In the genomic region with DNA sequence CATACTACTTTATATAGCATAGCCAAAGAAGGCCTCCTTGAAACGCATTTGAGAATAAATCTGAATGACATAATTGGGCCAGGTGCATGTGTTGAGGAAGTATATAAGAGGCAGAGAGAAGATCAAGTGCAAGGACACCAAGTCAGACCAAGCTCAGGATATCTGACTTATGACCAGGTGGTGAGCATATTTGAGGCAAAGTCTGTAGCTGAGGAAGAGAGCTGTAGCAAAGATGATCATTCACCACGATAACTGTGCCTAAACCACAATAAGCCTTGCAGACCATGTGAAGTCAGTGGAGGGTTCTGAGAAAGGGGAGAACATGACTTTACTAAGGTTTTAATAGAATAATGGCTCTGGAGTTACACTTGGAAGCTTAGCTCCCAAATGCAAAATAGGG, we compare ENCODE assay signal across 23 cellular contexts.
"Had no signal": no experiment of that assay in that cellular context is flagged by ENCODE, and none has a peak within 500 bp of the region (broad histone marks: within the 10 kb centered on the region; RNA-seq: fewer than 3 reads in every experiment).

No MANE protein-coding gene starts in this region.

- ATAC-seq: activated CD4-positive, CD25-positive, alpha-beta regulatory T cell treated with anti-CD3 and anti-CD28 coated beads, Interleukin-2, amount 50 U/mL, for 24 hours; activated naive CD8-positive, alpha-beta T cell treated with anti-CD3 and anti-CD28 coated beads, Interleukin-2, amount 50 U/mL, for 24 hours; activated T-cell treated with anti-CD3 and anti-CD28 coated beads, Interleukin-2, amount 50 U/mL, for 72 hours; foreskin keratinocyte; left lung; naive thymus-derived CD4-positive, alpha-beta T cell; sciatic nerve; stimulated activated effector memory CD8-positive, alpha-beta T cell treated with anti-CD3 and anti-CD28 coated beads, Interleukin-12 subunit alpha, Interleukin-12 subunit beta, amount 100 ng/mL, for 72 hours had no signal

- H3K9me3 Mint-ChIP-seq: activated CD4-positive, alpha-beta memory T cell treated with anti-CD3 and anti-CD28 coated beads, Interleukin-2, amount 10 ng/mL, durations not matched to agents 7 days and 5 days; activated CD4-positive, alpha-beta T cell treated with anti-CD3 and anti-CD28 coated beads, Interleukin-2, amount 10 ng/mL, durations not matched to agents 24 days and 14 days; dendritic cell treated with granulocyte-macrophage colony-stimulating factor and Interleukin-4, amounts not matched to agents 40 ng/mL and 50 ng/mL, for 4 days had no signal

- H3K4me1 ChIP-seq: foreskin keratinocyte, left lung, stomach, suprapubic skin had no signal

- H3K4me3 Mint-ChIP-seq: activated CD4-positive, alpha-beta memory T cell treated with anti-CD3 and anti-CD28 coated beads, Interleukin-2, amount 10 ng/mL, durations not matched to agents 7 days and 5 days; activated CD4-positive, alpha-beta T cell treated with anti-CD3 and anti-CD28 coated beads, Interleukin-2, amount 10 ng/mL, durations not matched to agents 24 days and 14 days; activated naive CD8-positive, alpha-beta T cell treated with anti-CD3 and anti-CD28 coated beads, Interleukin-2, amount 50 U/mL, for 24 hours; activated T-cell treated with anti-CD3 and anti-CD28 coated beads, Interleukin-2, amount 50 U/mL, for 72 hours; dendritic cell treated with granulocyte-macrophage colony-stimulating factor and Interleukin-4, amounts not matched to agents 40 ng/mL and 50 ng/mL, for 4 days; immature natural killer cell; naive thymus-derived CD4-positive, alpha-beta T cell; neural crest cell; stimulated activated effector memory CD8-positive, alpha-beta T cell treated with anti-CD3 and anti-CD28 coated beads, Interleukin-12 subunit alpha, Interleukin-12 subunit beta, amount 100 ng/mL, for 72 hours had no signal

- H3K4me3 ChIP-seq: left lung, stomach, suprapubic skin, tibial nerve had no signal

- H3K27me3 ChIP-seq: foreskin keratinocyte, left lung, stomach, suprapubic skin, tibial nerve had no signal

- DNase-seq: activated CD4-positive, alpha-beta memory T cell treated with anti-CD3 and anti-CD28 coated beads, Interleukin-2, amount 10 ng/mL, durations not matched to agents 7 days and 5 days; activated CD4-positive, alpha-beta T cell treated with anti-CD3 and anti-CD28 coated beads, Interleukin-2, amount 10 ng/mL, durations not matched to agents 24 days and 14 days; activated gamma-delta T cell; activated naive CD4-positive, alpha-beta T cell treated with anti-CD3 and anti-CD28 coated beads, Interleukin-2, amount 50 U/mL, for 16 hours; activated naive CD8-positive, alpha-beta T cell treated with anti-CD3 and anti-CD28 coated beads, Interleukin-2, amount 50 U/mL, for 24 hours; activated T-cell treated with anti-CD3 and anti-CD28 coated beads, Interleukin-2, amount 50 U/mL, for 72 hours; effector CD4-positive, alpha-beta T cell; foreskin keratinocyte; immature natural killer cell; kidney glomerular epithelial cell; left lung; naive thymus-derived CD4-positive, alpha-beta T cell; small intestine; stimulated activated CD4-positive, alpha-beta T cell treated with anti-CD3 and anti-CD28 coated beads, Interleukin-2, amount 100 ng/mL, for 24 hours; stomach had no signal

- H3K27me3 Mint-ChIP-seq: activated CD4-positive, alpha-beta memory T cell treated with anti-CD3 and anti-CD28 coated beads, Interleukin-2, amount 10 ng/mL, durations not matched to agents 7 days and 5 days; activated CD4-positive, alpha-beta T cell treated with anti-CD3 and anti-CD28 coated beads, Interleukin-2, amount 10 ng/mL, durations not matched to agents 24 days and 14 days; activated naive CD8-positive, alpha-beta T cell treated with anti-CD3 and anti-CD28 coated beads, Interleukin-2, amount 50 U/mL, for 24 hours; naive thymus-derived CD4-positive, alpha-beta T cell had no signal

- H3K27ac ChIP-seq: foreskin keratinocyte, left lung, stomach, suprapubic skin, tibial nerve, VCaP had no signal

- H3K4me1 Mint-ChIP-seq: activated CD4-positive, alpha-beta memory T cell treated with anti-CD3 and anti-CD28 coated beads, Interleukin-2, amount 10 ng/mL, durations not matched to agents 7 days and 5 days; activated CD4-positive, alpha-beta T cell treated with anti-CD3 and anti-CD28 coated beads, Interleukin-2, amount 10 ng/mL, durations not matched to agents 24 days and 14 days; activated naive CD8-positive, alpha-beta T cell treated with anti-CD3 and anti-CD28 coated beads, Interleukin-2, amount 50 U/mL, for 24 hours; naive thymus-derived CD4-positive, alpha-beta T cell; stimulated activated effector memory CD8-positive, alpha-beta T cell treated with anti-CD3 and anti-CD28 coated beads, Interleukin-12 subunit alpha, Interleukin-12 subunit beta, amount 100 ng/mL, for 72 hours had no signal

- H3K36me3 Mint-ChIP-seq: naive thymus-derived CD4-positive, alpha-beta T cell; stimulated activated effector memory CD8-positive, alpha-beta T cell treated with anti-CD3 and anti-CD28 coated beads, Interleukin-12 subunit alpha, Interleukin-12 subunit beta, amount 100 ng/mL, for 72 hours had no signal

- H3K36me3 ChIP-seq: left lung, stomach, suprapubic skin, tibial nerve had no signal

- H3K27ac Mint-ChIP-seq: activated CD4-positive, alpha-beta memory T cell treated with anti-CD3 and anti-CD28 coated beads, Interleukin-2, amount 10 ng/mL, durations not matched to agents 7 days and 5 days; activated CD4-positive, alpha-beta T cell treated with anti-CD3 and anti-CD28 coated beads, Interleukin-2, amount 10 ng/mL, durations not matched to agents 24 days and 14 days; activated naive CD8-positive, alpha-beta T cell treated with anti-CD3 and anti-CD28 coated beads, Interleukin-2, amount 50 U/mL, for 24 hours; activated T-cell treated with anti-CD3 and anti-CD28 coated beads, Interleukin-2, amount 50 U/mL, for 72 hours; dendritic cell treated with granulocyte-macrophage colony-stimulating factor and Interleukin-4, amounts not matched to agents 40 ng/mL and 50 ng/mL, for 4 days; immature natural killer cell; naive thymus-derived CD4-positive, alpha-beta T cell; stimulated activated effector memory CD8-positive, alpha-beta T cell treated with anti-CD3 and anti-CD28 coated beads, Interleukin-12 subunit alpha, Interleukin-12 subunit beta, amount 100 ng/mL, for 72 hours had no signal
